In the genomic region with DNA sequence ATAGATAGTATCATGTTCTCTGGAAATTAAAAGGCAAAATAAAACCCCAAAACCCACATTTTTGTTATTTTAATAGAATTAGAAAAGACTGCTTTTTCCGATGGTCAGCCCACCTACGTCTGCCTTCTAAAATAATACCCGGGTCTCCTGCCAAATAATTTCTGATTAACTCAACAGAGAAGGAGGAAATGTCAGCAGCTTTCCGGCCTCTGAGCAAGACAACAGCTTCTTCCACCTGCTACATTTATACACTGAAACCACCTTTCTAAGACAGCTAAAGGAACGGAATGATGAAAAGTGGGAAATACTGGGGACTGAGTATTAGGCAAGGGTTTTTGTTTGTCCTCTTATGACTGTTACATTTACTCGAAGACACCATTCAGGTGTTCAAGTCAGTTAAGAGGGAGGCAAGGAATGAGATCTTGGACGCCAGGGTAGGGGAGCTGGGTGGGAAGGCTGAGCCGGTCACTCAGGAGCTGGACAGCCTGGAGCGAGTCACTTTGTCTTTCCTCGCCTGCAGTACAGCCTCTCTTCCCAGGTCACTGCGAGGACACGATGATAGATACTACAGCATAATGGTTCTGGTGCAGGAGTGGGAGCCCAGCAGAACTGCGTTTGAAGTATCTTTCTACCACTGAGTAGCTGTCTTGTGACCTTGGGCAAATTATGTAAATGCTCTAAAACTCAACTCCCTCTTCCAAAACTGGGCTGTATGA, we compare ENCODE assay signal across 25 cellular contexts.
"Had no signal": no experiment of that assay in that cellular context is flagged by ENCODE, and none has a peak within 500 bp of the region (broad histone marks: within the 10 kb centered on the region; RNA-seq: fewer than 3 reads in every experiment).

No MANE protein-coding gene starts in this region.

- ATAC-seq: foreskin keratinocyte; left colon; naive thymus-derived CD8-positive, alpha-beta T cell; WTC11 had no signal

- H3K27ac ChIP-seq: breast epithelium, foreskin keratinocyte, neutrophil, ovary, prostate gland, spleen, transverse colon, uterus had no signal

- H3K9me3 ChIP-seq: breast epithelium, neutrophil, ovary, prostate gland, spleen, transverse colon, uterus had no signal

- H3K27me3 ChIP-seq: breast epithelium, foreskin keratinocyte, ovary, spleen, transverse colon, uterus had no signal

- H3K36me3 ChIP-seq: breast epithelium, neutrophil, ovary, prostate gland, spleen, transverse colon, uterus had no signal

- DNase-seq: activated CD8-positive, alpha-beta memory T cell treated with anti-CD3 and anti-CD28 coated beads for 24 hours; activated CD8-positive, alpha-beta memory T cell treated with anti-CD3 and anti-CD28 coated beads, Interleukin-2, amount 50 U/mL, for 4 hours; activated naive CD4-positive, alpha-beta T cell treated with Interleukin-2 at 50 U/mL for 16 hours; activated naive CD8-positive, alpha-beta T cell treated with anti-CD3 and anti-CD28 coated beads for 36 hours; activated T-cell treated with anti-CD3 and anti-CD28 coated beads, Interleukin-2, amount 50 U/mL, for 24 hours; cerebellar nuclear complex; cortex of kidney; effector CD4-positive, alpha-beta T cell; foreskin keratinocyte; hypothalamus; left colon; naive thymus-derived CD8-positive, alpha-beta T cell; ovary; spleen; stimulated activated CD4-positive, alpha-beta T cell treated with anti-CD3 and anti-CD28 coated beads, Interleukin-4, amount 100 ng/mL, for 24 hours; stimulated activated naive CD4-positive, alpha-beta T cell treated with Interleukin-2 at 50 U/mL for 16 hours; T-helper 9 cell; transverse colon; uterus had no signal

- H3K4me3 ChIP-seq: breast epithelium, ovary, prostate gland, spleen, transverse colon, uterus had no signal

- FAIRE-seq: endometrium, islet of Langerhans had no signal

- H3K4me1 ChIP-seq: breast epithelium, foreskin keratinocyte, prostate gland, transverse colon, uterus had no signal
